Comparison of ENCODE assay signal across 10 cellular contexts in genomic region chr13:107124129-107124718, GRCh38.
DNase-seq lines count a peak whose midpoint lies in the region; ATAC-seq and TF ChIP-seq lines count a peak whose summit lies in the region.
"Had no signal": no experiment of that assay in that cellular context is flagged by ENCODE, and none has a peak within 500 bp of the region (broad histone marks: within the 10 kb centered on the region; RNA-seq: fewer than 3 reads in every experiment).

No MANE protein-coding gene starts in this region.

- TF ChIP-seq POLR2A in uterus (IDR thresholded peaks at IDR 0.05) = no peak

- H3K27ac ChIP-seq in heart right ventricle (no peak overlapping the region), right cardiac atrium (ENCODE audit: low read length) (no peak overlapping the region), uterus (no peak overlapping the region), substantia nigra (ENCODE audit: low read depth, low read length, poor library complexity, severe bottlenecking) (no peak overlapping the region)
- no peak overlapping the region for H3K27ac ChIP-seq in effector memory CD4-positive, alpha-beta T cell (ENCODE audit: insufficient read depth, low read length, poor library complexity, severe bottlenecking)
- H3K27ac ChIP-seq: neutrophil had no signal

- H3K4me1 ChIP-seq in heart right ventricle (peaks cover 0 to 6% (median 0%) of the 10 kb centered on the region in 9 donors), right cardiac atrium (ENCODE audit: control insufficient read depth, insufficient read depth, low read length) (peaks cover 1% of the 10 kb centered on the region), uterus (no peaks in the 10 kb centered on the region)
- H3K4me1 ChIP-seq in effector memory CD4-positive, alpha-beta T cell (ENCODE audit: control insufficient read depth, insufficient read depth, low read length, poor library complexity, severe bottlenecking) = no peaks in the 10 kb centered on the region

- H3K36me3 ChIP-seq in heart right ventricle (no peaks in the 10 kb centered on the region), uterus (no peaks in the 10 kb centered on the region)
- no peaks in the 10 kb centered on the region for H3K36me3 ChIP-seq in effector memory CD4-positive, alpha-beta T cell (ENCODE audit: control insufficient read depth, insufficient read depth, low read length)
- H3K36me3 ChIP-seq: neutrophil had no signal

- intact Hi-C loops in heart right ventricle (cut with DNase I) = loop anchor here in 8 of 10 donors (5.0 to 10.0 kb wide), 10 partner anchors 197 to 1049 kb away; partner anchors contain the start of gene EFNB2 (in 4 of the 8)
- intact Hi-C loops in right cardiac atrium (cut with DNase I) = loop anchor here in 2 of 4 donors (10.0 kb wide), 2 partner anchors 499 to 589 kb away; partner anchors contain the start of gene EFNB2 (in 1 of the 2)
- intact Hi-C loops in uterus (cut with DNase I; ENCODE audit: low total_unique reads) = no loop called here

- H3K4me3 ChIP-seq in heart right ventricle = no peak overlapping the region
- no peak overlapping the region for H3K4me3 ChIP-seq in right cardiac atrium (ENCODE audit: low read length)
- H3K4me3 ChIP-seq in uterus = no peak overlapping the region
- H3K4me3 ChIP-seq in effector memory CD4-positive, alpha-beta T cell (ENCODE audit: insufficient read depth, low read depth, low read length, poor library complexity, severe bottlenecking) = no peak overlapping the region

- no peak for ATAC-seq in heart right ventricle
- no peak for ATAC-seq in right cardiac atrium

- WGBS in heart right ventricle, 2 donors = 3 to 9% methylated on average over 2 of the region's 2 CpGs
- WGBS in right cardiac atrium = 1% methylated on average over 2 of the region's 2 CpGs

- TF ChIP-seq CTCF in heart right ventricle (IDR thresholded peaks at IDR 0.05) (peak; percentile 54 to 88 (median 66)), uterus (IDR thresholded peaks at IDR 0.05) (peak; percentile 16 to 52 (median 28))

- H3K27me3 ChIP-seq in heart right ventricle (no peaks in the 10 kb centered on the region), right cardiac atrium (ENCODE audit: control insufficient read depth, insufficient read depth) (no peaks in the 10 kb centered on the region), uterus (no peaks in the 10 kb centered on the region)
- H3K27me3 ChIP-seq in effector memory CD4-positive, alpha-beta T cell (replicated peaks; ENCODE audit: control insufficient read depth, insufficient read depth, low read length, poor library complexity, severe bottlenecking) = no peaks in the 10 kb centered on the region
- H3K27me3 ChIP-seq: neutrophil had no signal

- H3K9me3 ChIP-seq in heart right ventricle (peaks cover 0 to 4% (median 0%) of the 10 kb centered on the region in 11 donors), right cardiac atrium (ENCODE audit: control insufficient read depth, low read length) (no peaks in the 10 kb centered on the region), uterus (no peaks in the 10 kb centered on the region)
- H3K9me3 ChIP-seq in effector memory CD4-positive, alpha-beta T cell (ENCODE audit: control insufficient read depth, low read length) = no peaks in the 10 kb centered on the region
- H3K9me3 ChIP-seq: neutrophil had no signal

- DNase-seq in heart right ventricle (no peak), right cardiac atrium (no peak), RPMI7951 (ENCODE audit: low read depth) (peak; percentile 1), glomerular visceral epithelial cell (ENCODE audit: extremely low spot score) (peak; percentile 31), uterus (no peak), substantia nigra (lab: John Stamatoyannopoulos, UW) (no peak), iPS-NIHi11 (ENCODE audit: low spot score) (no peak)
- DNase-seq in effector memory CD4-positive, alpha-beta T cell = no peak
- DNase-seq: activated B cell treated with CpG ODN at 0.5 μM for 24 hours had no signal

Comparison
In these comparisons a context has a peak if more than half of its experiments do, and no peak if none do; other contexts are left out.
1. DNase-seq: peak in RPMI7951 (single experiment) and glomerular visceral epithelial cell (single experiment); none in heart right ventricle (0 of 2), right cardiac atrium (0 of 3), uterus (0 of 2), effector memory CD4-positive, alpha-beta T cell (0 of 3), substantia nigra (0 of 49) and iPS-NIHi11 (single experiment).